ENCODE assay signal across 20 cellular contexts in the genomic region with DNA sequence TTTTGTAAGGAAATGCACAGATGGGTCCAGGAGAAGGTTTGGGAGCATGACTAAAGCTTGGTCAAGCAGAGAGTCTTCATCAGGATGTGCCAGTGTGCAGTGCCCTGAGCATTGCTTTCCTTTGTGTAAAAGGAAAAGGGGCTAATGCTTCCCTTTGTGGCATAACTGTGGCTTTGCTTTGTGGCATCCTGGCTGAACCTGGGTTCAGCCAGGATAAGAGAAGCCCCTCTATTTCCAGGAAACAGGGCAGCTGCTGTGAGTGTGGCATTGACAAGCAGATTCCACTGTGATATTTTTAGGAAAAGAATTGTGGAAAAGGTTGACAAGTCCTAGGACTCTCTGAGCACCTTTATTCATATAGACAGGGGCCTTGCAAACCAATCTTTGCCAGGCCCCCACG.
"Had no signal": no experiment of that assay in that cellular context is flagged by ENCODE, and none has a peak within 500 bp of the region (broad histone marks: within the 10 kb centered on the region; RNA-seq: fewer than 3 reads in every experiment).

No MANE protein-coding gene starts in this region.

- H3K79me2 ChIP-seq: hepatocyte, parathyroid adenoma had no signal

- H3K27ac ChIP-seq: colonic mucosa, epithelial cell of prostate, foreskin keratinocyte, hepatocyte, neural progenitor cell, parathyroid adenoma, prostate gland, transverse colon had no signal

- H3K27me3 ChIP-seq: colonic mucosa, foreskin keratinocyte, gastroesophageal sphincter, heart left ventricle, hepatocyte, left lung, neural progenitor cell, sigmoid colon, suprapubic skin, transverse colon had no signal

- H3K9me3 ChIP-seq: colonic mucosa, gastroesophageal sphincter, heart left ventricle, left lung, prostate gland, sigmoid colon, suprapubic skin, transverse colon had no signal

- DNase-seq: colonic mucosa; effector CD8-positive, alpha-beta T cell; foreskin keratinocyte; heart left ventricle; left cardiac atrium; left lung; mesendoderm; sigmoid colon; small intestine; stimulated activated CD4-positive, alpha-beta T cell treated with anti-CD3 and anti-CD28 coated beads, Interleukin-15, amount 100 ng/mL, for 24 hours; stimulated activated CD4-positive, alpha-beta T cell treated with anti-CD3 and anti-CD28 coated beads, Interleukin-2, amount 100 ng/mL, for 48 hours; stimulated activated naive B cell treated with anti-CD40 and anti-IgM and Interleukin-4, amounts not matched to agents 10 μg/mL and 1 μg/mL and 100 μg/mL, for 72 hours; transverse colon had no signal

- H3K4me1 ChIP-seq: colonic mucosa, foreskin keratinocyte, gastroesophageal sphincter, left lung, neural progenitor cell, parathyroid adenoma, prostate gland, sigmoid colon, suprapubic skin, transverse colon had no signal

- H3K9ac ChIP-seq: neural progenitor cell, parathyroid adenoma had no signal

- H3K4me3 ChIP-seq: colonic mucosa, gastroesophageal sphincter, heart left ventricle, hepatocyte, left lung, neural progenitor cell, prostate gland, sigmoid colon, suprapubic skin, transverse colon had no signal

- H3K4me2 ChIP-seq: hepatocyte, neural progenitor cell had no signal

- H3K36me3 ChIP-seq: colonic mucosa, gastroesophageal sphincter, heart left ventricle, left lung, neural progenitor cell, prostate gland, sigmoid colon, suprapubic skin, transverse colon had no signal

- H2AFZ ChIP-seq: hepatocyte, neural progenitor cell, parathyroid adenoma had no signal
